Comparison of ENCODE assay signal across 8 cellular contexts in the genomic region with DNA sequence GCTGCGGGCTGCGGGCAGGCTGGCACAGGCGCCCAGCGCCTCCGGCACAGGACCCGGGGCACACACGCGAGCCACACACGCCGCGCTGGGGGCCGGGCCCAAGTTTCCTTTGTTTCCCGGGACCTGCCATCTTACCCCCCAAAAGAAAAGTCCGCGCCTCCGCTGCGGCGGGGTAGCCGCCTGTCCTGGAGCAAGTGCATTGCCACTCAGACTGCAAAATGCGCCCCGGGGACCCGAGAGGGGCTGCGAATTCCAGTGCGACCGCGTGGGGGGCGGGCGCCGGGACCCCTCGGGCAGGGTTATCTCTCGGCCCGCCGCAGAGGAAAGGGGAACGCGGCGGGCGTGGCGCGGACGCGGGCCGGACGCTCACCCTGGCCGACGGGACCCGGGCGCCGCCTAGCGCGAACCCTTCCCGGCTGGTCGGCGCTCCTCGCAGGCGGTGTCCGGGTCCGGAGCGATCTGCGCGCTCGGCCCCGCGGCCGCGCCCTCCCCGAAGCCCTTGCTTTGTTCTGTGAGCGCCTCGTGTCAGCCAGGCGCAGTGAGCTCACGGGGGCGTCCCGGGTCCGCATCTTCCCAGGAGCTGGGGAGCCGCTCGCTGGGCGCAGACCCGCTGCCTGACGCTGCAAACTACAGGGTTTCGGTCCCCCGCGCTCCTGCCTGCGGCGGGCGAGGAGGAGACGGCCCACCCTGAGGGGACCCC. TPM values are rescaled to one million over a fixed set of nuclear protein-coding genes. Genes with fewer than 3 reads are reported as not detected.
DNase-seq lines count a peak whose midpoint lies in the region; ATAC-seq and TF ChIP-seq lines count a peak whose summit lies in the region.

No MANE protein-coding gene starts in this region.

- peak; percentile 48 for ATAC-seq in HG02970 (IDR thresholded peaks at IDR 0.05; ENCODE audit: low FRiP score, unreplicated experiment)
- peak; percentile 85 for ATAC-seq in stimulated activated memory B cell treated with anti-CD40 and anti-IgM and Interleukin-4, amounts not matched to agents 10 μg/mL and 1 μg/mL and 100 μg/mL, for 72 hours

- peak overlapping the region; percentile 88 for H3K27ac Mint-ChIP-seq in stimulated activated memory B cell treated with anti-CD40 and anti-IgM and Interleukin-4, amounts not matched to agents 10 μg/mL and 1 μg/mL and 100 μg/mL, for 72 hours

- H3K36me3 ChIP-seq in kidney epithelial cell (ENCODE audit: control insufficient read depth, insufficient read depth, low read length): peaks cover 2% of the 10 kb centered on the region

- TF ChIP-seq CTCF in astrocyte of the spinal cord (IDR thresholded peaks at IDR 0.05; ENCODE audit: low read depth, low read length): peak; percentile 25
- TF ChIP-seq CTCF in kidney epithelial cell (IDR thresholded peaks at IDR 0.05; ENCODE audit: insufficient read depth, low read length, poor library complexity, severe bottlenecking): no peak

- peaks cover 6% of the 10 kb centered on the region for H3K36me3 Mint-ChIP-seq in stimulated activated memory B cell treated with anti-CD40 and anti-IgM and Interleukin-4, amounts not matched to agents 10 μg/mL and 1 μg/mL and 100 μg/mL, for 72 hours

- in situ Hi-C loops in astrocyte of the spinal cord (cut with HindIII; ENCODE audit: low sequenced_read_pairs): no loop called here

- peaks cover 30% of the 10 kb centered on the region for H3K4me1 Mint-ChIP-seq in stimulated activated memory B cell treated with anti-CD40 and anti-IgM and Interleukin-4, amounts not matched to agents 10 μg/mL and 1 μg/mL and 100 μg/mL, for 72 hours

- peak overlapping the region; percentile 53 for H3K4me3 ChIP-seq in astrocyte of the spinal cord (ENCODE audit: low read depth, low read length)
- H3K4me3 ChIP-seq in kidney epithelial cell (ENCODE audit: low read depth, low read length): peak overlapping the region; percentile 78

- peaks cover 2% of the 10 kb centered on the region for H3K27me3 ChIP-seq in kidney epithelial cell (ENCODE audit: control insufficient read depth, insufficient read depth, low read length)

- DNase-seq in stimulated activated CD4-positive, alpha-beta T cell treated with anti-CD3 and anti-CD28 coated beads, Interleukin-12 subunit alpha, Interleukin-12 subunit beta, amount 100 ng/mL, for 4 hours: peak; percentile 8
- no peak for DNase-seq in stimulated activated CD4-positive, alpha-beta T cell treated with anti-CD3 and anti-CD28 coated beads, Interleukin-1b, Interleukin-23, amount 100 ng/mL, for 48 hours
- peak; percentile 62 to 86 for DNase-seq in NCI-H526 (lab: John Stamatoyannopoulos, UW)
- DNase-seq in astrocyte of the spinal cord (ENCODE audit: low read depth, low spot score): peak; percentile 41
- DNase-seq in kidney epithelial cell (ENCODE audit: low read depth): no peak
- DNase-seq in midbrain (lab: John Stamatoyannopoulos, UW): no peak

- H3K4me3 Mint-ChIP-seq in stimulated activated memory B cell treated with anti-CD40 and anti-IgM and Interleukin-4, amounts not matched to agents 10 μg/mL and 1 μg/mL and 100 μg/mL, for 72 hours: peak overlapping the region; percentile 96

- no peaks in the 10 kb centered on the region for H3K9me3 Mint-ChIP-seq in stimulated activated memory B cell treated with anti-CD40 and anti-IgM and Interleukin-4, amounts not matched to agents 10 μg/mL and 1 μg/mL and 100 μg/mL, for 72 hours

- no peaks in the 10 kb centered on the region for H3K27me3 Mint-ChIP-seq in stimulated activated memory B cell treated with anti-CD40 and anti-IgM and Interleukin-4, amounts not matched to agents 10 μg/mL and 1 μg/mL and 100 μg/mL, for 72 hours

RNA-seq across cellular contexts. Expression of a gene that starts 0.6 kb away (rescaled TPM):
- total RNA-seq in kidney epithelial cell: 562 and 578 TPM in 2 replicates

RNA-seq across cellular contexts. Expression of a gene that starts 52.9 kb away (rescaled TPM):
- 15.8 and 18.9 TPM in 2 replicates for total RNA-seq in kidney epithelial cell

Comparison
In these comparisons a context has a peak if more than half of its experiments do, and no peak if none do; other contexts are left out.
1. DNase-seq: peak in stimulated activated CD4-positive, alpha-beta T cell treated with anti-CD3 and anti-CD28 coated beads, Interleukin-12 subunit alpha, Interleukin-12 subunit beta, amount 100 ng/mL, for 4 hours (single experiment), NCI-H526 (2 of 2) and astrocyte of the spinal cord (single experiment); none in stimulated activated CD4-positive, alpha-beta T cell treated with anti-CD3 and anti-CD28 coated beads, Interleukin-1b, Interleukin-23, amount 100 ng/mL, for 48 hours (single experiment), kidney epithelial cell (single experiment) and midbrain (single experiment).